In the genomic region with DNA sequence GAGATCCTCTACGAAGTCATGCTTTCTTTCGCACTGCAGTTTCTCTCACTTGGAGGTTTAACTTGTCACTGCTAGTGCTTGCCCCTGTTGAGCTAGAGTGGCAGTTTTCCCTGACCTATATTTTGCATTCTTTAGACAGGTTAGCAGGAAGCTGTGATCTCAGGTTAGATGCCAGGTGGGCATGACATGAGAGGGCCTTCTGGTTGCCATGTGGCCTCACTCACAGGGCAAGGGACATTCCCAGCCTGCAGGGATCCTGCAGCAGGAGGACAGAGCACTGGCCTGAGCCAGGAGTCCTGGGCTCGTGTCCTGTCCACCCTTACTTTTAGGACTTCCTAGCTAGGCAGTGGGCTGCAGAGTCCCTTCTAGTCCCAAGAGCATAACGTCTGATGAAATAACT, we compare ENCODE assay signal across 24 cellular contexts.
"Had no signal": no experiment of that assay in that cellular context is flagged by ENCODE, and none has a peak within 500 bp of the region (broad histone marks: within the 10 kb centered on the region; RNA-seq: fewer than 3 reads in every experiment).

No MANE protein-coding gene starts in this region.

- H3K27me3 ChIP-seq: foreskin keratinocyte, heart left ventricle, spleen, testis, transverse colon had no signal

- DNase-seq: effector CD4-positive, alpha-beta T cell; endodermal cell; erythroblast; foreskin keratinocyte; heart left ventricle; hippocampal formation; left colon; left ventricle myocardium superior; mesenchymal stem cell; midbrain; occipital lobe; spleen; stimulated activated CD4-positive, alpha-beta T cell treated with anti-CD3 and anti-CD28 coated beads, Interleukin-15, amount 100 ng/mL, for 24 hours; stimulated activated CD4-positive, alpha-beta T cell treated with anti-CD3 and anti-CD28 coated beads, Interleukin-1b, Interleukin-23, amount 100 ng/mL, for 48 hours; stimulated activated CD4-positive, alpha-beta T cell treated with anti-CD3 and anti-CD28 coated beads, Interleukin-4, amount 100 ng/mL, for 24 hours; stimulated activated naive B cell treated with anti-CD40 and anti-IgM and Interleukin-4, amounts not matched to agents 10 μg/mL and 1 μg/mL and 100 μg/mL, for 72 hours; stimulated activated naive CD8-positive, alpha-beta T cell treated with anti-CD3 and anti-CD28 coated beads, Interleukin-15, amount 100 ng/mL, for 72 hours; testis; transverse colon had no signal

- ATAC-seq: foreskin keratinocyte; heart left ventricle; left ventricle myocardium superior; natural killer cell treated with Interleukin-12 subunit alpha and Interleukin-12 subunit beta and Interleukin-15 and Interleukin-18, amount 100 ng/mL, for 72 hours; sciatic nerve; stimulated activated naive B cell treated with anti-CD40 and anti-IgM and Interleukin-4, amounts not matched to agents 10 μg/mL and 1 μg/mL and 100 μg/mL, for 72 hours; stimulated activated naive CD8-positive, alpha-beta T cell treated with anti-CD3 and anti-CD28 coated beads, Interleukin-15, amount 100 ng/mL, for 72 hours had no signal

- FAIRE-seq: endothelial cell of umbilical vein had no signal

- H3K9me3 ChIP-seq: heart left ventricle, spleen, testis, transverse colon had no signal

- H3K27ac ChIP-seq: coronary artery, foreskin keratinocyte, heart left ventricle, spleen, testis, transverse colon had no signal

- H3K4me3 ChIP-seq: coronary artery, heart left ventricle, lung, spleen, testis, transverse colon had no signal

- H3K4me1 ChIP-seq: foreskin keratinocyte had no signal
